ENCODE assay signal across 15 cellular contexts in the genomic region with DNA sequence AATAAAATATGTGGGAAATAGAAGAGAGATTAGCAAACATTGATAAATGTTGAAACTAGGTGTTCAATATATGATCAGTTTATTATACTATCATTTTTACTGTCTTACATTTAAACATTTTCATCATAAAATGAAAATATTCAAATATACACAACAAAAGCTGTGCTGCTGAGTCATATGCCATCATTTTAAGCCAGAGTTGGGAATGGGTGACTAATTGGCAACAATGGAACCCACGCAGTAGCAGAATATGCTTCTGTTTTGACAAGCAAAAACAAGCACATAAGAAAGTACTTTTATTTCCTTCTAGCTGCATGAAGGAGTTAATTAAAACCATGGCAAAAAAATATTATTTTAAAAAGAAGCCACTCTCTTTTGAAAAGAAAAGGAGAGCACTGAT.
A peak's percentile ranks its signal among the peaks of the same experiment; 100 is the strongest.
DNase-seq lines count a peak whose midpoint lies in the region; ATAC-seq and TF ChIP-seq lines count a peak whose summit lies in the region.
"Had no signal": no experiment of that assay in that cellular context is flagged by ENCODE, and none has a peak within 500 bp of the region (broad histone marks: within the 10 kb centered on the region; RNA-seq: fewer than 3 reads in every experiment).

No MANE protein-coding gene starts in this region.

- no peak for TF ChIP-seq CTCF in fibroblast of the aortic adventitia (IDR thresholded peaks at IDR 0.05; ENCODE audit: insufficient read depth, low read length)

- DNase-seq in HPDE6-E6E7 (ENCODE audit: extremely low spot score): peak; percentile 42
- peak; percentile 11 for DNase-seq in amniotic stem cell (lab: John Stamatoyannopoulos, UW)
- peak; percentile 56 for DNase-seq in fibroblast of the aortic adventitia (ENCODE audit: low read depth)
- peak; percentile 64 for DNase-seq in stromal cell of bone marrow (ENCODE audit: low read depth)
- no peak for DNase-seq in SIG-M5 (lab: John Stamatoyannopoulos, UW)
- DNase-seq in activated naive CD4-positive, alpha-beta T cell treated with anti-CD3 and anti-CD28 coated beads, Interleukin-2, amount 50 U/mL, for 16 hours: no peak
- DNase-seq in left lobe of liver (ENCODE audit: low spot score): no peak
- DNase-seq: activated CD4-positive, alpha-beta memory T cell treated with anti-CD3 and anti-CD28 coated beads for 36 hours; CD4-positive, CD25-positive, alpha-beta regulatory T cell; islet precursor cell; NCI-H2081 treated with DMSO at 0.1 percent for 48 hours; Right ventricle myocardium superior; T1000 had no signal

- ATAC-seq in left lobe of liver: no peak
- ATAC-seq: activated T-helper 17 cell treated with anti-CD3 and anti-CD28 coated beads, Interleukin-2, amount 50 U/mL, for 72 hours had no signal

- no peak overlapping the region for H3K4me3 ChIP-seq in fibroblast of the aortic adventitia (ENCODE audit: low read depth, low read length)
- H3K4me3 ChIP-seq: thoracic aorta had no signal

Comparison
In these comparisons a context has a peak if more than half of its experiments do, and no peak if none do; other contexts are left out.
1. DNase-seq: peak in HPDE6-E6E7 (single experiment), amniotic stem cell (single experiment), fibroblast of the aortic adventitia (single experiment) and stromal cell of bone marrow (single experiment); none in SIG-M5 (single experiment), activated naive CD4-positive, alpha-beta T cell treated with anti-CD3 and anti-CD28 coated beads, Interleukin-2, amount 50 U/mL, for 16 hours (single experiment) and left lobe of liver (single experiment).